ENCODE assay signal across 11 cellular contexts in the genomic region with DNA sequence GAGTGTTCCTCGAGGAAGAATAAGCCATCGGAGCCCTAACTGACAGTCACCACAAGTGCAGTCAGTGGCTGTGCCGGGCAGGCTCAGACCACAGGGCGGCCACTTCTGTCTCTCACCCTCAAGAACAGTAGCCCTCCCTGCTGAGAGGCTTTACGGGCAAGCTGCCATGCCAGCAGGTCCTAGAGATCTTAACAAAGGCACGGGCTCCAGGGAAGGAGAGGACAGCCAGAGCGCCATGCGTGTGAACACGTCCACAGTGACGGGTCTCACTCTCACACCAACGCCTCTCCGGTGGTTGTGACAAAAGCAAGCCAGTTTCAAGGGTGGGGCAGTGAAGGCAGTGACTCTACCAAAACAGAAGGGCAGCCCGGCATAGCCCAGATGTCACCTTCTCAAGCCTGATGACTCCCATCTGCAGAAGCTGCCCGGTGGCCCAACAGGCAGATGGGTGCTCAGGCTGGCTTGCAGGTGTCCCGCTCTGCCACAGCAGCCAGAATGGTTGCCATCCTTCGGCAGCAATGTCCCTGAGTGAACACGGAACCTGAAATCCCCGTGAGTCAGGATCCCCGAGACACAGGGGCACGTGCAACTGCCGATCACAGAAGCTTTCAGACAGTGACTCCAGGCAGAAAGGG.
DNase-seq lines count a peak whose midpoint lies in the region; ATAC-seq, FAIRE-seq and TF ChIP-seq lines count a peak whose summit lies in the region.
"Had no signal": no experiment of that assay in that cellular context is flagged by ENCODE, and none has a peak within 500 bp of the region (broad histone marks: within the 10 kb centered on the region; RNA-seq: fewer than 3 reads in every experiment).

No MANE protein-coding gene starts in this region.

- no peaks in the 10 kb centered on the region for H3K27me3 Mint-ChIP-seq in stimulated activated memory B cell treated with anti-CD40 and anti-IgM and Interleukin-4, amounts not matched to agents 10 μg/mL and 1 μg/mL and 100 μg/mL, for 72 hours

- 59 to 80% (median 69%) methylated on average over 18 to 21 of the region's 21 CpGs for WGBS in heart left ventricle, 4 donors

- peak overlapping the region; percentile 78 for H3K4me3 Mint-ChIP-seq in stimulated activated memory B cell treated with anti-CD40 and anti-IgM and Interleukin-4, amounts not matched to agents 10 μg/mL and 1 μg/mL and 100 μg/mL, for 72 hours

- FAIRE-seq in GM12892 (lab: Jason Lieb, UNC) (peak; percentile 76), urothelium cell line (lab: Jason Lieb, UNC) (no peak)

- TF ChIP-seq POLR2A in GM12892 (IDR thresholded peaks at IDR 0.05; ENCODE audit: low read depth, low read length): no peak
- TF ChIP-seq POLR2A in heart left ventricle (IDR thresholded peaks at IDR 0.05): no peak

- H3K27ac ChIP-seq in heart left ventricle: peak overlapping the region; percentile 48 to 93 (median 79)

- H3K9me3 ChIP-seq in heart left ventricle: no peaks in the 10 kb centered on the region
- H3K9me3 ChIP-seq: SK-N-SH had no signal

- DNase-seq in GM12892 (ENCODE audit: insufficient read length): no peak
- peak; percentile 35 for DNase-seq in OCI-M1 (lab: John Stamatoyannopoulos, UW)
- peak in 4 of 5 donors; percentile 66 to 88 (median 74) for DNase-seq in heart left ventricle
- no peak for DNase-seq in urothelium cell line (ENCODE audit: low spot score)
- DNase-seq in sciatic nerve (ENCODE audit: low spot score): no peak
- DNase-seq in activated gamma-delta T cell (lab: John Stamatoyannopoulos, UW): no peak
- no peak for DNase-seq in NCI-H2227 treated with DMSO at 0.1 percent for 48 hours (lab: John Stamatoyannopoulos, UW)
- DNase-seq: mesendoderm, NCI-H1436 had no signal

- H3K27ac Mint-ChIP-seq in stimulated activated memory B cell treated with anti-CD40 and anti-IgM and Interleukin-4, amounts not matched to agents 10 μg/mL and 1 μg/mL and 100 μg/mL, for 72 hours: peak overlapping the region; percentile 99

- H3K36me3 Mint-ChIP-seq in stimulated activated memory B cell treated with anti-CD40 and anti-IgM and Interleukin-4, amounts not matched to agents 10 μg/mL and 1 μg/mL and 100 μg/mL, for 72 hours: peaks cover 19% of the 10 kb centered on the region

- intact Hi-C loops in heart left ventricle (cut with DNase I) (loop anchor here in 7 of 10 donors (5.0 to 10.0 kb wide), 4 partner anchors 35 to 95 kb away; no protein-coding TSS in a partner anchor), sciatic nerve (cut with DNase I) (no loop called here)

- no peak for TF ChIP-seq CTCF in heart left ventricle (IDR thresholded peaks at IDR 0.05)

- peaks cover 0 to 13% (median 0%) of the 10 kb centered on the region in 9 donors for H3K36me3 ChIP-seq in heart left ventricle

- H3K4me3 ChIP-seq in heart left ventricle: no peak overlapping the region

- ATAC-seq in heart left ventricle: peak; percentile 44 to 69 (median 66)
- ATAC-seq in stimulated activated memory B cell treated with anti-CD40 and anti-IgM and Interleukin-4, amounts not matched to agents 10 μg/mL and 1 μg/mL and 100 μg/mL, for 72 hours: no peak
- ATAC-seq in sciatic nerve: no peak

- no peaks in the 10 kb centered on the region for H3K9me3 Mint-ChIP-seq in stimulated activated memory B cell treated with anti-CD40 and anti-IgM and Interleukin-4, amounts not matched to agents 10 μg/mL and 1 μg/mL and 100 μg/mL, for 72 hours

- no peaks in the 10 kb centered on the region for H3K27me3 ChIP-seq in heart left ventricle

- H3K4me1 ChIP-seq in heart left ventricle: peaks cover 18 to 100% (median 90%) of the 10 kb centered on the region in 12 donors

- peaks cover 99% of the 10 kb centered on the region for H3K4me1 Mint-ChIP-seq in stimulated activated memory B cell treated with anti-CD40 and anti-IgM and Interleukin-4, amounts not matched to agents 10 μg/mL and 1 μg/mL and 100 μg/mL, for 72 hours

Comparison
In these comparisons a context has a peak if more than half of its experiments do, and no peak if none do; other contexts are left out.
1. DNase-seq: peak in OCI-M1 (single experiment) and heart left ventricle (4 of 5); none in GM12892 (single experiment), urothelium cell line (single experiment), sciatic nerve (single experiment), activated gamma-delta T cell (single experiment) and NCI-H2227 treated with DMSO at 0.1 percent for 48 hours (single experiment).
2. ATAC-seq: peak in heart left ventricle (4 of 4); none in stimulated activated memory B cell treated with anti-CD40 and anti-IgM and Interleukin-4, amounts not matched to agents 10 μg/mL and 1 μg/mL and 100 μg/mL, for 72 hours (single experiment) and sciatic nerve (single experiment).